Comparison of ENCODE assay signal across 20 cellular contexts in the genomic region with DNA sequence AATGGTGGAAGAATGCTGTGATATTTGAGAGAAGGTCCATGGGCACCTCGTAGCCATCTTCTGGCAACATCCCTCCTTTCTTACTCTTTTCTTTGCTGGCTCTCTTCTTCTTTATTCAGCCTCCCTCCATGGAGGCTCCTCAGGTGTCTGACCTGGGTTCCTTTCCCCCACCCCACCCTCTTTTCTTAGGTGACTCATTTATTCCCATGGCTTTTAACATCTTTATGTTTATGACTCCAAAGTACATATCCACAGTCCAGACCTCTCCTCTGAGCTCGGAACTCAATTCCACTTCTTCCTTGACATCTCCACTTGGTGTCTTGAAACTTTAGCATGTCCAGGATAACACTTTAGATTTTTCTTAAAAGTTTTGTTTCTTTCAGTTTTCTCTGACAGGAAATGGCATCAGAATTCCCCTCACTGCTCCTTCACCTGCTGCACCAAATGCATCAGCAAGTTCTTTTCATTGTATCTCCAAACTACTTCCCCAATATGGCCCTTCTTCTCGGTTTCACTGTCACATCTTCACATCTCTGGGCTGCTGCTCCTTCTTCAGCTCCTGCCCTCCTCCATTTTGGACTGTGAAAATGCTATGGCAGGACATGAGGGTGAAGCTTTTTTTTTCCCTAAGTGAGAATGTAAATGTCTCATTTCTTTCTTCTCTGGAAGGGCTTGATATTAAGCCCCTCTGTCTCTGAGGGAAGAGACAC.
DNase-seq lines count a peak whose midpoint lies in the region; ATAC-seq and TF ChIP-seq lines count a peak whose summit lies in the region.
"Had no signal": no experiment of that assay in that cellular context is flagged by ENCODE, and none has a peak within 500 bp of the region (broad histone marks: within the 10 kb centered on the region; RNA-seq: fewer than 3 reads in every experiment).

No MANE protein-coding gene starts in this region.

- peaks cover 28% of the 10 kb centered on the region for H3K4me1 ChIP-seq in OCI-LY3 (ENCODE audit: low read length)
- H3K4me1 ChIP-seq in transverse colon = peaks cover 0 to 20% (median 7%) of the 10 kb centered on the region in 4 donors

- TF ChIP-seq POLR2A in transverse colon (IDR thresholded peaks at IDR 0.05) = no peak

- peak overlapping the region in 1 of 2 donors; percentile 17 for H3K27ac Mint-ChIP-seq in stimulated activated naive CD8-positive, alpha-beta T cell treated with anti-CD3 and anti-CD28 coated beads, Interleukin-15, amount 100 ng/mL, for 72 hours
- H3K27ac Mint-ChIP-seq: activated CD8-positive, alpha-beta memory T cell treated with anti-CD3 and anti-CD28 coated beads, Interleukin-2, amount 10 ng/mL, durations not matched to agents 7 days and 5 days; GM23338 had no signal

- TF ChIP-seq EP300 in transverse colon (IDR thresholded peaks at IDR 0.05; ENCODE audit: low read depth) = no peak

- intact Hi-C loops in transverse colon (cut with DNase I; ENCODE audit: low total_unique reads) = loop anchor here (10.0 kb wide), 1 partner anchor 543 kb away; no protein-coding TSS in a partner anchor

- no peaks in the 10 kb centered on the region for H3K9me3 ChIP-seq in OCI-LY3 (ENCODE audit: insufficient read depth, low read length)
- no peaks in the 10 kb centered on the region for H3K9me3 ChIP-seq in transverse colon

- no peaks in the 10 kb centered on the region for H3K9me3 Mint-ChIP-seq in stimulated activated naive CD8-positive, alpha-beta T cell treated with anti-CD3 and anti-CD28 coated beads, Interleukin-15, amount 100 ng/mL, for 72 hours
- H3K9me3 Mint-ChIP-seq: GM23338, neural crest cell had no signal

- H3K36me3 ChIP-seq in OCI-LY3 (replicated peaks; ENCODE audit: low read depth, low read length) = no peaks in the 10 kb centered on the region
- H3K36me3 ChIP-seq in transverse colon = no peaks in the 10 kb centered on the region

- H4K20me1 ChIP-seq in OCI-LY3 (ENCODE audit: insufficient read depth, low read length) = no peaks in the 10 kb centered on the region

- peak; percentile 20 for ATAC-seq in stimulated activated naive CD8-positive, alpha-beta T cell treated with anti-CD3 and anti-CD28 coated beads, Interleukin-15, Interleukin-2, amounts not matched to agents 100 U/mL and 50 U/mL, for 24 hours
- no peak for ATAC-seq in stimulated activated naive CD8-positive, alpha-beta T cell treated with anti-CD3 and anti-CD28 coated beads, Interleukin-15, amount 100 ng/mL, for 72 hours
- peak; percentile 40 for ATAC-seq in HG02852 (IDR thresholded peaks at IDR 0.05; ENCODE audit: unreplicated experiment)
- ATAC-seq in HG03571 (IDR thresholded peaks at IDR 0.05; ENCODE audit: unreplicated experiment) = no peak
- ATAC-seq: activated CD8-positive, alpha-beta memory T cell treated with anti-CD3 and anti-CD28 coated beads, Interleukin-2, amount 10 ng/mL, durations not matched to agents 7 days and 5 days; GM23338; K562 had no signal

- H3K9ac ChIP-seq in OCI-LY3 (ENCODE audit: low read length) = no peak overlapping the region

- peaks cover 19% of the 10 kb centered on the region for H3K4me1 Mint-ChIP-seq in stimulated activated naive CD8-positive, alpha-beta T cell treated with anti-CD3 and anti-CD28 coated beads, Interleukin-15, amount 100 ng/mL, for 72 hours
- H3K4me1 Mint-ChIP-seq: GM23338, neural crest cell had no signal

- in situ Hi-C loops in transverse colon (cut with MboI; ENCODE audit: low pct_ligation_motif_present in 1 of 4, low pct_unique_long_range_greater_than_20kb in 1 of 4, low sequenced_read_pairs in 3 of 4) = loop anchor here in 1 of 4 donors (10.0 kb wide), 1 partner anchor 543 kb away; no protein-coding TSS in a partner anchor

- no peaks in the 10 kb centered on the region for H3K27me3 ChIP-seq in OCI-LY3 (ENCODE audit: low read depth, low read length)
- no peaks in the 10 kb centered on the region for H3K27me3 ChIP-seq in transverse colon

- peak overlapping the region; percentile 28 for H3K4me2 ChIP-seq in OCI-LY3 (ENCODE audit: low read length)
- H3K4me2 ChIP-seq: GM23338 had no signal

- H3K79me2 ChIP-seq in OCI-LY3 (ENCODE audit: low read length) = no peaks in the 10 kb centered on the region

- 66 to 76% methylated on average over 3 of the region's 3 CpGs for WGBS in transverse colon (ENCODE audit: low coverage in 1 of 2), 2 donors

- peak overlapping the region; percentile 63 for H2AFZ ChIP-seq in OCI-LY3 (ENCODE audit: low read depth, low read length)
- H2AFZ ChIP-seq: GM23338 had no signal

- TF ChIP-seq CTCF in OCI-LY3 (IDR thresholded peaks at IDR 0.05; ENCODE audit: low read depth, low read length) = no peak
- no peak for TF ChIP-seq CTCF in transverse colon (IDR thresholded peaks at IDR 0.05)

- H3K27ac ChIP-seq in OCI-LY3 (ENCODE audit: low read length) (peak overlapping the region; percentile 13; the same call in 1 of the 2 replicates), transverse colon (peak overlapping the region in 3 of 4 donors; percentile 50 to 64 (median 58))
- H3K27ac ChIP-seq: HL-60, SK-N-MC had no signal

- H3K4me3 ChIP-seq in OCI-LY3 (ENCODE audit: low read length) (peak overlapping the region; percentile 26; the same call in 1 of the 2 replicates), transverse colon (no peak overlapping the region)
- H3K4me3 ChIP-seq: GM23338, K562, SK-N-MC had no signal

- DNase-seq in stimulated activated naive CD8-positive, alpha-beta T cell treated with anti-CD3 and anti-CD28 coated beads, Interleukin-15, Interleukin-2, amounts not matched to agents 100 U/mL and 50 U/mL, for 24 hours = no peak
- no peak for DNase-seq in stimulated activated naive CD8-positive, alpha-beta T cell treated with anti-CD3 and anti-CD28 coated beads, Interleukin-15, amount 100 ng/mL, for 72 hours
- no peak for DNase-seq in transverse colon
- no peak for DNase-seq in retina
- DNase-seq in activated effector memory CD4-positive, alpha-beta T cell treated with anti-CD3 and anti-CD28 coated beads, Interleukin-2, amount 50 U/mL, for 16 hours = no peak
- DNase-seq: activated CD4-positive, alpha-beta T cell treated with anti-CD3 and anti-CD28 coated beads for 1 hour; activated CD8-positive, alpha-beta memory T cell treated with anti-CD3 and anti-CD28 coated beads, Interleukin-2, amount 10 ng/mL, durations not matched to agents 7 days and 5 days; C1 segment of cervical spinal cord; DMS 273 treated with DMSO at 0.1 percent for 48 hours; NCI-H1092 treated with DMSO at 0.1 percent for 48 hours; NCI-H2171 treated with DMSO at 0.1 percent for 48 hours; T-helper 9 cell had no signal

- no peak overlapping the region for H3K4me3 Mint-ChIP-seq in stimulated activated naive CD8-positive, alpha-beta T cell treated with anti-CD3 and anti-CD28 coated beads, Interleukin-15, amount 100 ng/mL, for 72 hours
- H3K4me3 Mint-ChIP-seq: activated CD8-positive, alpha-beta memory T cell treated with anti-CD3 and anti-CD28 coated beads, Interleukin-2, amount 10 ng/mL, durations not matched to agents 7 days and 5 days; GM23338; neural crest cell had no signal

- H3K27me3 Mint-ChIP-seq in stimulated activated naive CD8-positive, alpha-beta T cell treated with anti-CD3 and anti-CD28 coated beads, Interleukin-15, amount 100 ng/mL, for 72 hours = no peaks in the 10 kb centered on the region
- H3K27me3 Mint-ChIP-seq: activated CD8-positive, alpha-beta memory T cell treated with anti-CD3 and anti-CD28 coated beads, Interleukin-2, amount 10 ng/mL, durations not matched to agents 7 days and 5 days had no signal

Comparison
In these comparisons a context has a peak if more than half of its experiments do, and no peak if none do; other contexts are left out.
1. ATAC-seq: peak in stimulated activated naive CD8-positive, alpha-beta T cell treated with anti-CD3 and anti-CD28 coated beads, Interleukin-15, Interleukin-2, amounts not matched to agents 100 U/mL and 50 U/mL, for 24 hours (single experiment) and HG02852 (single experiment); none in stimulated activated naive CD8-positive, alpha-beta T cell treated with anti-CD3 and anti-CD28 coated beads, Interleukin-15, amount 100 ng/mL, for 72 hours (single experiment) and HG03571 (single experiment).